21 cellular contexts compared by ENCODE assay signal in the genomic region with DNA sequence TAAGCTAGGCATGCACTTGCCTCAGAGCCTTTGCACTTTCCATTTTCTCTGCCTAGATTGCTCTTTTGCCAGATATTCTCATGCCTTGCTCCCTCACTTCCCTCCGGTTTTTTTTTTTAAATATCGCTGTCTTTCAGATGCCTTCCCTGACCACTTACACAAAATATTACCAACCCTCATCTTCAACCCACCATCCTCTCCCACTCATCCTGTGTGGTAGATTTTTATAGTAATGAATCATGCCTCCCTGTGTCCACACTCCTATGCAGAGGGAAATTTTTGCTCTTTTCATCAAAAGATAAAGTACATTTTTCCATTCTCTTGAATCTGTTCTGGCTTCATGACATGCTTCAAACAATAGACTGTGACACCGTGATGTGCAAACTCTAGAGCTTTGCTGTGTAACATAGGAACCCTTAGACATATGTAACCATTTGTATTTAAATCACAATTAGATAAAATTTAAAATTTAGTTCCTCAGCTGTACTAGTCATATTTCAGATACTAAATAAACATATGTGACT.
DNase-seq lines count a peak whose midpoint lies in the region; ATAC-seq lines count a peak whose summit lies in the region.
"Had no signal": no experiment of that assay in that cellular context is flagged by ENCODE, and none has a peak within 500 bp of the region (broad histone marks: within the 10 kb centered on the region; RNA-seq: fewer than 3 reads in every experiment).

No MANE protein-coding gene starts in this region.

- no peak for ATAC-seq in central memory CD8-positive, alpha-beta T cell (replicated peaks; ENCODE audit: extremely low read depth, poor library complexity, severe bottlenecking)
- ATAC-seq in stimulated activated memory B cell treated with anti-CD40 and anti-IgM and Interleukin-4, amounts not matched to agents 10 μg/mL and 1 μg/mL and 100 μg/mL, for 72 hours = no peak
- ATAC-seq in left cardiac atrium (no peak), GM21390 (IDR thresholded peaks at IDR 0.05; ENCODE audit: unreplicated experiment) (no peak)
- ATAC-seq: A549, gastrocnemius medialis, left lobe of liver had no signal

- peaks cover 13% of the 10 kb centered on the region for H3K36me3 Mint-ChIP-seq in activated naive CD4-positive, alpha-beta T cell treated with anti-CD3 and anti-CD28 coated beads, Interleukin-2, amount 50 U/mL, for 24 hours
- H3K36me3 Mint-ChIP-seq in central memory CD8-positive, alpha-beta T cell (ENCODE audit: insufficient read depth) = peaks cover 19% of the 10 kb centered on the region
- peaks cover 39% of the 10 kb centered on the region for H3K36me3 Mint-ChIP-seq in stimulated activated memory B cell treated with anti-CD40 and anti-IgM and Interleukin-4, amounts not matched to agents 10 μg/mL and 1 μg/mL and 100 μg/mL, for 72 hours

- intact Hi-C loops in left cardiac atrium (cut with DNase I) = no loop called here

- H3K9me3 Mint-ChIP-seq in activated naive CD4-positive, alpha-beta T cell treated with anti-CD3 and anti-CD28 coated beads, Interleukin-2, amount 50 U/mL, for 24 hours = no peaks in the 10 kb centered on the region
- no peaks in the 10 kb centered on the region for H3K9me3 Mint-ChIP-seq in central memory CD8-positive, alpha-beta T cell
- peaks cover 3% of the 10 kb centered on the region for H3K9me3 Mint-ChIP-seq in stimulated activated memory B cell treated with anti-CD40 and anti-IgM and Interleukin-4, amounts not matched to agents 10 μg/mL and 1 μg/mL and 100 μg/mL, for 72 hours
- H3K9me3 Mint-ChIP-seq: nephron had no signal

- no peaks in the 10 kb centered on the region for H3K27me3 Mint-ChIP-seq in activated naive CD4-positive, alpha-beta T cell treated with anti-CD3 and anti-CD28 coated beads, Interleukin-2, amount 50 U/mL, for 24 hours
- no peaks in the 10 kb centered on the region for H3K27me3 Mint-ChIP-seq in central memory CD8-positive, alpha-beta T cell
- H3K27me3 Mint-ChIP-seq in stimulated activated memory B cell treated with anti-CD40 and anti-IgM and Interleukin-4, amounts not matched to agents 10 μg/mL and 1 μg/mL and 100 μg/mL, for 72 hours = no peaks in the 10 kb centered on the region
- H3K27me3 Mint-ChIP-seq: activated naive CD4-positive, alpha-beta T cell treated with anti-CD3 and anti-CD28 coated beads, Interleukin-2, amount 10 ng/mL, durations not matched to agents 7 days and 5 days had no signal

- H3K4me1 Mint-ChIP-seq in activated naive CD4-positive, alpha-beta T cell treated with anti-CD3 and anti-CD28 coated beads, Interleukin-2, amount 50 U/mL, for 24 hours = peaks cover 40% of the 10 kb centered on the region
- H3K4me1 Mint-ChIP-seq in central memory CD8-positive, alpha-beta T cell = peaks cover 55% of the 10 kb centered on the region
- peaks cover 35% of the 10 kb centered on the region for H3K4me1 Mint-ChIP-seq in stimulated activated memory B cell treated with anti-CD40 and anti-IgM and Interleukin-4, amounts not matched to agents 10 μg/mL and 1 μg/mL and 100 μg/mL, for 72 hours

- H3K27ac Mint-ChIP-seq in activated naive CD4-positive, alpha-beta T cell treated with anti-CD3 and anti-CD28 coated beads, Interleukin-2, amount 50 U/mL, for 24 hours = peak overlapping the region; percentile 37
- H3K27ac Mint-ChIP-seq in central memory CD8-positive, alpha-beta T cell (ENCODE audit: low read depth) = peak overlapping the region; percentile 4
- H3K27ac Mint-ChIP-seq in stimulated activated memory B cell treated with anti-CD40 and anti-IgM and Interleukin-4, amounts not matched to agents 10 μg/mL and 1 μg/mL and 100 μg/mL, for 72 hours = peak overlapping the region; percentile 36
- H3K27ac Mint-ChIP-seq: activated naive CD4-positive, alpha-beta T cell treated with anti-CD3 and anti-CD28 coated beads, Interleukin-2, amount 10 ng/mL, durations not matched to agents 7 days and 5 days; nephron had no signal

- H3K4me3 Mint-ChIP-seq in activated naive CD4-positive, alpha-beta T cell treated with anti-CD3 and anti-CD28 coated beads, Interleukin-2, amount 50 U/mL, for 24 hours = no peak overlapping the region
- H3K4me3 Mint-ChIP-seq in central memory CD8-positive, alpha-beta T cell = no peak overlapping the region
- H3K4me3 Mint-ChIP-seq in stimulated activated memory B cell treated with anti-CD40 and anti-IgM and Interleukin-4, amounts not matched to agents 10 μg/mL and 1 μg/mL and 100 μg/mL, for 72 hours = no peak overlapping the region
- H3K4me3 Mint-ChIP-seq: activated naive CD4-positive, alpha-beta T cell treated with anti-CD3 and anti-CD28 coated beads, Interleukin-2, amount 10 ng/mL, durations not matched to agents 7 days and 5 days; nephron had no signal

- DNase-seq in activated naive CD4-positive, alpha-beta T cell treated with anti-CD3 and anti-CD28 coated beads, Interleukin-2, amount 50 U/mL, for 16 hours = no peak
- DNase-seq in RPMI7951 (ENCODE audit: low read depth) = peak; percentile 64
- DNase-seq in central memory CD8-positive, alpha-beta T cell (ENCODE audit: low spot score in 2 of 2) = no peak
- no peak for DNase-seq in left cardiac atrium
- DNase-seq in SW480 (ENCODE audit: low spot score) = no peak
- DNase-seq: activated CD4-positive, alpha-beta T cell treated with anti-CD3 and anti-CD28 coated beads, Interleukin-2, amount 50 U/mL, for 1 hour; activated naive CD4-positive, alpha-beta T cell treated with anti-CD3 and anti-CD28 coated beads, Interleukin-2, amount 10 ng/mL, durations not matched to agents 7 days and 5 days; DMS 273 treated with DMSO at 0.1 percent for 48 hours; erythroblast; gastrocnemius medialis; NCI-H1092; NCI-H2081; NCI-H446 treated with DMSO at 0.1 percent for 48 hours; stimulated activated CD4-positive, alpha-beta T cell treated with anti-CD3 and anti-CD28 coated beads, Interleukin-4, amount 100 ng/mL, for 24 hours; substantia nigra had no signal
